ENCODE assay signal across 14 cellular contexts in genomic region chr9:36603006-36603405, GRCh38. TPM values are rescaled to one million over a fixed set of nuclear protein-coding genes. Genes with fewer than 3 reads are reported as not detected.
A peak's percentile ranks its signal among the peaks of the same experiment; 100 is the strongest.
DNase-seq lines count a peak whose midpoint lies in the region; ATAC-seq and TF ChIP-seq lines count a peak whose summit lies in the region.
"Had no signal": no experiment of that assay in that cellular context is flagged by ENCODE, and none has a peak within 500 bp of the region (broad histone marks: within the 10 kb centered on the region; RNA-seq: fewer than 3 reads in every experiment).

No MANE protein-coding gene starts in this region.

- H3K9me3 ChIP-seq in CD4-positive, alpha-beta memory T cell (ENCODE audit: control insufficient read depth in 1 of 2, low read length in 2 of 2), result no peaks in the 10 kb centered on the region
- H3K9me3 ChIP-seq in OCI-LY7 (ENCODE audit: low read length), result no peaks in the 10 kb centered on the region
- H3K9me3 ChIP-seq: Caco-2 had no signal

- H3K4me2 ChIP-seq in OCI-LY7 (ENCODE audit: low read length), result no peak overlapping the region

- no peaks in the 10 kb centered on the region for H3K9me2 ChIP-seq in OCI-LY7 (ENCODE audit: insufficient read depth, low read length)

- H3K27ac ChIP-seq in CD4-positive, alpha-beta memory T cell (ENCODE audit: low read depth, low read length), result peak overlapping the region; percentile 19
- no peak overlapping the region for H3K27ac ChIP-seq in OCI-LY7 (ENCODE audit: low read depth, low read length, poor library complexity, severe bottlenecking)

- H3K27me3 ChIP-seq in CD4-positive, alpha-beta memory T cell (ENCODE audit: insufficient read depth, low read length), result no peaks in the 10 kb centered on the region

- H3K4me1 ChIP-seq in CD4-positive, alpha-beta memory T cell (ENCODE audit: insufficient read depth, low read length), result no peaks in the 10 kb centered on the region
- H3K4me1 ChIP-seq in OCI-LY7 (ENCODE audit: insufficient read depth, low read length, poor library complexity, severe bottlenecking), result no peaks in the 10 kb centered on the region
- H3K4me1 ChIP-seq: Caco-2 had no signal

- no peaks in the 10 kb centered on the region for H3K79me2 ChIP-seq in OCI-LY7 (ENCODE audit: insufficient read depth, low read depth, low read length)

- H3K27me3 Mint-ChIP-seq in CD4-positive, alpha-beta memory T cell, result no peaks in the 10 kb centered on the region
- H3K27me3 Mint-ChIP-seq: brain had no signal

- no peak for DNase-seq in CD4-positive, alpha-beta memory T cell
- DNase-seq in fibroblast of gingiva (ENCODE audit: low read depth) (peak; percentile 30), NCI-H1092 (lab: John Stamatoyannopoulos, UW) (no peak), NOMO-1 treated with DMSO at 0.1 percent for 48 hours (lab: John Stamatoyannopoulos, UW; ENCODE audit: unreplicated experiment) (no peak), OCI-LY7 (ENCODE audit: low spot score) (no peak), HT-29 (ENCODE audit: low spot score) (no peak)
- DNase-seq: activated CD4-positive, alpha-beta T cell treated with anti-CD3 and anti-CD28 coated beads for 4 hours; Caco-2; head of caudate nucleus; NCI-H1694; RPMI8226 had no signal

- ATAC-seq in GM18873 (IDR thresholded peaks at IDR 0.05; ENCODE audit: low FRiP score, unreplicated experiment) (peak; percentile 73), HG03460 (IDR thresholded peaks at IDR 0.05; ENCODE audit: unreplicated experiment) (peak; percentile 69)

- H3K36me3 Mint-ChIP-seq in CD4-positive, alpha-beta memory T cell, result no peaks in the 10 kb centered on the region

- no peak for TF ChIP-seq CTCF in OCI-LY7 (conservative IDR thresholded peaks at IDR 0.05; ENCODE audit: low read length)

- H3K4me3 Mint-ChIP-seq in CD4-positive, alpha-beta memory T cell, result peak overlapping the region in 7 of 8 donors; percentile 2 to 73 (median 67)

- intact Hi-C loops in CD4-positive, alpha-beta memory T cell (cut with micrococcal nuclease), result no loop called here
- intact Hi-C loops in OCI-LY7 (cut with micrococcal nuclease; ENCODE audit: unreplicated experiment), result no loop called here

- POLR2A ChIA-PET in CD4-positive, alpha-beta memory T cell (lab: Charles Lee; ENCODE audit: partially characterized antibody), result no interaction called here
- POLR2A ChIA-PET in OCI-LY7 (lab: Charles Lee), result interaction anchor here (0.7 kb wide), 1 partner anchor 1077 kb away, joined by 3 read pairs; no protein-coding TSS in a partner anchor

- H4K20me1 ChIP-seq in OCI-LY7 (ENCODE audit: insufficient read depth, low read length), result no peaks in the 10 kb centered on the region

- H3K4me3 ChIP-seq in CD4-positive, alpha-beta memory T cell (ENCODE audit: low read length in 2 of 2), result no peak overlapping the region
- H3K4me3 ChIP-seq in OCI-LY7 (ENCODE audit: low read depth, low read length, poor library complexity, severe bottlenecking), result no peak overlapping the region

- BruUV-seq in OCI-LY7 (replicated peaks; lab: Mats Ljungman, UMichigan), result no TSS peak

- CTCF ChIA-PET in CD4-positive, alpha-beta memory T cell (lab: Charles Lee; ENCODE audit: partially characterized antibody), result no interaction called here
- CTCF ChIA-PET in OCI-LY7 (lab: Charles Lee; ENCODE audit: unreplicated experiment), result no interaction called here

- peaks cover 0 to 7% (median 6%) of the 10 kb centered on the region in 4 donors for H3K4me1 Mint-ChIP-seq in CD4-positive, alpha-beta memory T cell
- H3K4me1 Mint-ChIP-seq: brain had no signal

- H2AFZ ChIP-seq in OCI-LY7 (ENCODE audit: low read length), result no peak overlapping the region

- no peaks in the 10 kb centered on the region for H3K9me3 Mint-ChIP-seq in CD4-positive, alpha-beta memory T cell
- H3K9me3 Mint-ChIP-seq: brain had no signal

- no peaks in the 10 kb centered on the region for H3K36me3 ChIP-seq in CD4-positive, alpha-beta memory T cell (ENCODE audit: insufficient read depth, low read length)
- peaks cover 93% of the 10 kb centered on the region for H3K36me3 ChIP-seq in OCI-LY7 (ENCODE audit: insufficient read depth, low read length)

- peak overlapping the region in 5 of 7 donors; percentile 9 to 74 (median 22) for H3K27ac Mint-ChIP-seq in CD4-positive, alpha-beta memory T cell

RNA-seq across cellular contexts. Expression of gene MELK, which starts 30.3 kb away (rescaled TPM):
- under 1 TPM; 0.19 to 0.38 TPM for total RNA-seq in CD4-positive, alpha-beta memory T cell
- polyA plus RNA-seq in CD4-positive, alpha-beta memory T cell, result under 1 TPM in 1 of 2 donors, not detected in 1; 0.16 TPM
- total RNA-seq in OCI-LY7 (2014; rRNA removed; shearing (Covaris generic)), result 47.9 and 48.9 TPM in 2 replicates
- total RNA-seq in OCI-LY7 (2022), result 58.7 and 63.2 TPM in 2 replicates
- total RNA-seq in HT-29 (2014; rRNA removed; shearing (Covaris generic)), result 21.8 and 22.6 TPM in 2 replicates

Comparison
In these comparisons a context has a peak if more than half of its experiments do, and no peak if none do; other contexts are left out.
1. RNA of gene MELK, which starts 30.3 kb away (total RNA-seq): 47.9 to 63.2 TPM in OCI-LY7 and 21.8 to 22.6 TPM in HT-29; 0.19 to 0.38 TPM in CD4-positive, alpha-beta memory T cell; every median in the first group is over 10 times any median in the second.